ENCODE assay signal across 28 cellular contexts in the genomic region with DNA sequence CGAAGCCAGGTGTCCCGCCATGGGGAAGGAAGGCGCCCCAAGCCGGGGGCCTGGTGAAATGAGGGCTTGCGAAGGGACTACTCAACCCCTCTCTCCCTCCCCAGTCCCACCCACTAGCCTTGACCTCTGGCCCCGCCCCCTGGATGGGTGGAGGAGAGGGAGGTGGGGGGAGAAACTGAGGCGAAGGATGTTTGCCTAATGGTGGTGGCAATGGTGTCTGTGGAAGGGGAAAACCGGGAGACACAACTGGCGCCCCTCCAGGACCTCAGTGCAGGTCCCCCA. TPM values are rescaled to one million over a fixed set of nuclear protein-coding genes. Genes with fewer than 3 reads are reported as not detected.
DNase-seq lines count a peak whose midpoint lies in the region; ATAC-seq and TF ChIP-seq lines count a peak whose summit lies in the region.
"Had no signal": no experiment of that assay in that cellular context is flagged by ENCODE, and none has a peak within 500 bp of the region (broad histone marks: within the 10 kb centered on the region; RNA-seq: fewer than 3 reads in every experiment).

A gene (minus strand): TSS at position 83 of the 282 bp plus-strand sequence. CDS start 62 bp downstream, at position 21.

- peak within 1 kb of the TSS; percentile 53 for H3K4me2 ChIP-seq in mesendoderm (ENCODE audit: low read length)

- TF ChIP-seq CTCF in endothelial cell (IDR thresholded peaks at IDR 0.05; ENCODE audit: unreplicated experiment): no peak

- no peaks in the 10 kb centered on the region for H3K4me1 Mint-ChIP-seq in activated naive CD4-positive, alpha-beta T cell treated with anti-CD3 and anti-CD28 coated beads, Interleukin-2, amount 10 ng/mL, durations not matched to agents 7 days and 5 days
- peaks cover 4% of the 10 kb centered on the region for H3K4me1 Mint-ChIP-seq in endothelial cell (ENCODE audit: unreplicated experiment)

- peaks cover under 1% of the 10 kb centered on the region for H3K36me3 ChIP-seq in mesendoderm (ENCODE audit: control insufficient read depth, insufficient read depth, low read length)
- H3K36me3 ChIP-seq: tibial artery had no signal

- no peak within 1 kb of the TSS for H2BK15ac ChIP-seq in mesendoderm (replicated peaks; ENCODE audit: low read depth)

- peak within 1 kb of the TSS; percentile 86 for H3K27ac ChIP-seq in mesendoderm (ENCODE audit: low read depth, low read length)
- H3K27ac ChIP-seq: body of pancreas, tibial artery had no signal

- H3K79me1 ChIP-seq in mesendoderm (ENCODE audit: low read length): no peaks in the 10 kb centered on the region

- H3K9me3 Mint-ChIP-seq in activated naive CD4-positive, alpha-beta T cell treated with anti-CD3 and anti-CD28 coated beads, Interleukin-2, amount 50 U/mL, for 72 hours: no peaks in the 10 kb centered on the region
- H3K9me3 Mint-ChIP-seq in activated naive CD4-positive, alpha-beta T cell treated with anti-CD3 and anti-CD28 coated beads, Interleukin-2, amount 10 ng/mL, durations not matched to agents 7 days and 5 days: no peaks in the 10 kb centered on the region
- no peaks in the 10 kb centered on the region for H3K9me3 Mint-ChIP-seq in endothelial cell (ENCODE audit: unreplicated experiment)
- H3K9me3 Mint-ChIP-seq: activated B cell treated with CpG ODN at 0.5 μM for 24 hours; activated CD4-positive, alpha-beta memory T cell treated with anti-CD3 and anti-CD28 coated beads for 36 hours; activated naive CD8-positive, alpha-beta T cell treated with anti-CD3 and anti-CD28 coated beads, Interleukin-2, amount 50 U/mL, for 24 hours; IgD-negative memory B cell; stimulated activated naive CD8-positive, alpha-beta T cell treated with anti-CD3 and anti-CD28 coated beads, Interleukin-15, amount 100 ng/mL, for 72 hours; T-helper 2 cell treated with Interferon-gamma antibody and Interleukin-4, amounts not matched to agents 5 μg/mL and 100 μg/mL, for 36 hours had no signal

- H3K27ac Mint-ChIP-seq in activated naive CD4-positive, alpha-beta T cell treated with anti-CD3 and anti-CD28 coated beads, Interleukin-2, amount 50 U/mL, for 72 hours: peak within 1 kb of the TSS; percentile 15 to 29
- H3K27ac Mint-ChIP-seq in activated naive CD4-positive, alpha-beta T cell treated with anti-CD3 and anti-CD28 coated beads, Interleukin-2, amount 10 ng/mL, durations not matched to agents 7 days and 5 days: no peak within 1 kb of the TSS
- no peak within 1 kb of the TSS for H3K27ac Mint-ChIP-seq in endothelial cell (ENCODE audit: unreplicated experiment)
- H3K27ac Mint-ChIP-seq: activated B cell treated with CpG ODN at 0.5 μM for 24 hours; activated CD4-positive, alpha-beta memory T cell treated with anti-CD3 and anti-CD28 coated beads for 36 hours; activated naive CD8-positive, alpha-beta T cell treated with anti-CD3 and anti-CD28 coated beads, Interleukin-2, amount 50 U/mL, for 24 hours; T-helper 2 cell treated with Interferon-gamma antibody and Interleukin-4, amounts not matched to agents 5 μg/mL and 100 μg/mL, for 36 hours had no signal

- H3K4me1 ChIP-seq in mesendoderm (ENCODE audit: control insufficient read depth, low read depth, low read length): peaks cover 14% of the 10 kb centered on the region
- H3K4me1 ChIP-seq: tibial artery had no signal

- no peak for ATAC-seq in activated naive CD4-positive, alpha-beta T cell treated with anti-CD3 and anti-CD28 coated beads, Interleukin-2, amount 50 U/mL, for 72 hours
- ATAC-seq in HG02678 (IDR thresholded peaks at IDR 0.05; ENCODE audit: unreplicated experiment) (no peak), HG02840 (IDR thresholded peaks at IDR 0.05; ENCODE audit: low FRiP score, unreplicated experiment) (no peak), GM21737 (IDR thresholded peaks at IDR 0.05; ENCODE audit: unreplicated experiment) (no peak)
- ATAC-seq: activated naive CD8-positive, alpha-beta T cell treated with anti-CD3 and anti-CD28 coated beads, Interleukin-2, amount 50 U/mL, for 24 hours; body of pancreas; stimulated activated naive CD8-positive, alpha-beta T cell treated with anti-CD3 and anti-CD28 coated beads, Interleukin-15, amount 100 ng/mL, for 72 hours had no signal

- H3K23ac ChIP-seq in mesendoderm (ENCODE audit: low read length): no peak within 1 kb of the TSS

- peak within 1 kb of the TSS; percentile 98 for H2BK120ac ChIP-seq in mesendoderm (ENCODE audit: low read depth, low read length)

- DNase-seq in activated naive CD4-positive, alpha-beta T cell treated with anti-CD3 and anti-CD28 coated beads, Interleukin-2, amount 50 U/mL, for 72 hours (ENCODE audit: low spot score in 2 of 2): no peak
- DNase-seq in activated naive CD4-positive, alpha-beta T cell treated with anti-CD3 and anti-CD28 coated beads, Interleukin-2, amount 10 ng/mL, durations not matched to agents 7 days and 5 days: no peak
- DNase-seq in endothelial cell (ENCODE audit: low spot score): no peak
- DNase-seq in mesendoderm: peak; percentile 68
- no peak for DNase-seq in SIG-M5 (lab: John Stamatoyannopoulos, UW)
- DNase-seq: activated B cell treated with CpG ODN at 0.5 μM for 24 hours; activated CD4-positive, alpha-beta memory T cell treated with anti-CD3 and anti-CD28 coated beads for 36 hours; activated CD8-positive, alpha-beta memory T cell treated with anti-CD3 and anti-CD28 coated beads, Interleukin-2, amount 50 U/mL, for 48 hours; activated effector memory CD4-positive, alpha-beta T cell treated with Interleukin-2 at 50 U/mL for 16 hours; activated naive CD8-positive, alpha-beta T cell treated with anti-CD3 and anti-CD28 coated beads, Interleukin-2, amount 50 U/mL, for 24 hours; AML-193; body of pancreas; cerebellar nuclear complex; HCEC 1CT; head of caudate nucleus; NCI-H1092 treated with DMSO at 0.1 percent for 48 hours; NCI-H1930; NCI-H526 treated with DMSO at 0.1 percent for 48 hours; stimulated activated naive CD8-positive, alpha-beta T cell treated with anti-CD3 and anti-CD28 coated beads, Interleukin-15, amount 100 ng/mL, for 72 hours; tibial artery had no signal

- H2BK5ac ChIP-seq in mesendoderm (ENCODE audit: low read length): peak within 1 kb of the TSS; percentile 49

- peak within 1 kb of the TSS; percentile 91 for H3K18ac ChIP-seq in mesendoderm (ENCODE audit: low read length)

- CTCF ChIA-PET in activated naive CD4-positive, alpha-beta T cell treated with anti-CD3 and anti-CD28 coated beads, Interleukin-2, amount 10 ng/mL, durations not matched to agents 7 days and 5 days (lab: Charles Lee): no interaction called here

- H3K27me3 Mint-ChIP-seq in activated naive CD4-positive, alpha-beta T cell treated with anti-CD3 and anti-CD28 coated beads, Interleukin-2, amount 10 ng/mL, durations not matched to agents 7 days and 5 days: no peaks in the 10 kb centered on the region
- H3K27me3 Mint-ChIP-seq in endothelial cell (ENCODE audit: unreplicated experiment): peaks cover 7% of the 10 kb centered on the region
- H3K27me3 Mint-ChIP-seq: activated B cell treated with CpG ODN at 0.5 μM for 24 hours; activated CD4-positive, alpha-beta memory T cell treated with anti-CD3 and anti-CD28 coated beads for 36 hours; activated naive CD8-positive, alpha-beta T cell treated with anti-CD3 and anti-CD28 coated beads, Interleukin-2, amount 50 U/mL, for 24 hours; IgD-negative memory B cell; stimulated activated naive CD8-positive, alpha-beta T cell treated with anti-CD3 and anti-CD28 coated beads, Interleukin-15, amount 100 ng/mL, for 72 hours had no signal

- H3K9ac ChIP-seq in mesendoderm (ENCODE audit: low read length): peak within 1 kb of the TSS; percentile 72

- H3K56ac ChIP-seq in mesendoderm (ENCODE audit: low read length): peak within 1 kb of the TSS; percentile 82

- peak within 1 kb of the TSS; percentile 49 for H3K4me3 ChIP-seq in mesendoderm (ENCODE audit: low read length)
- H3K4me3 ChIP-seq: body of pancreas, tibial artery had no signal

- no peaks in the 10 kb centered on the region for H3K36me3 Mint-ChIP-seq in activated naive CD4-positive, alpha-beta T cell treated with anti-CD3 and anti-CD28 coated beads, Interleukin-2, amount 50 U/mL, for 72 hours
- H3K36me3 Mint-ChIP-seq in activated naive CD4-positive, alpha-beta T cell treated with anti-CD3 and anti-CD28 coated beads, Interleukin-2, amount 10 ng/mL, durations not matched to agents 7 days and 5 days: peaks cover 2% of the 10 kb centered on the region
- peaks cover 4% of the 10 kb centered on the region for H3K36me3 Mint-ChIP-seq in endothelial cell (ENCODE audit: low read depth, unreplicated experiment)
- H3K36me3 Mint-ChIP-seq: activated CD4-positive, alpha-beta memory T cell treated with anti-CD3 and anti-CD28 coated beads for 36 hours; IgD-negative memory B cell had no signal

- no peak within 1 kb of the TSS for H4K8ac ChIP-seq in mesendoderm (ENCODE audit: low read depth, low read length)

- H2AK5ac ChIP-seq in mesendoderm (ENCODE audit: low read length): peak within 1 kb of the TSS; percentile 1

- H3K27me3 ChIP-seq in mesendoderm (ENCODE audit: insufficient read depth, low read length, poor library complexity): no peaks in the 10 kb centered on the region
- H3K27me3 ChIP-seq: body of pancreas, tibial artery had no signal

- no peak within 1 kb of the TSS for H4K5ac ChIP-seq in mesendoderm (ENCODE audit: low read length)

- no CpG with 5 or more reads among the region's 9 CpGs for WGBS in mesendoderm (ENCODE audit: extremely low coverage, insufficient coverage, low lambda C conversion rate)

- H3K4me3 Mint-ChIP-seq in activated naive CD4-positive, alpha-beta T cell treated with anti-CD3 and anti-CD28 coated beads, Interleukin-2, amount 10 ng/mL, durations not matched to agents 7 days and 5 days: no peak within 1 kb of the TSS
- no peak within 1 kb of the TSS for H3K4me3 Mint-ChIP-seq in endothelial cell (ENCODE audit: unreplicated experiment)
- H3K4me3 Mint-ChIP-seq: activated B cell treated with CpG ODN at 0.5 μM for 24 hours; activated CD4-positive, alpha-beta memory T cell treated with anti-CD3 and anti-CD28 coated beads for 36 hours; activated naive CD8-positive, alpha-beta T cell treated with anti-CD3 and anti-CD28 coated beads, Interleukin-2, amount 50 U/mL, for 24 hours; IgD-negative memory B cell; stimulated activated naive CD8-positive, alpha-beta T cell treated with anti-CD3 and anti-CD28 coated beads, Interleukin-15, amount 100 ng/mL, for 72 hours; T-helper 2 cell treated with Interferon-gamma antibody and Interleukin-4, amounts not matched to agents 5 μg/mL and 100 μg/mL, for 36 hours had no signal

- H3K4ac ChIP-seq in mesendoderm (ENCODE audit: low read depth, low read length): peak within 1 kb of the TSS; percentile 77

- H3K79me2 ChIP-seq in mesendoderm (ENCODE audit: control insufficient read depth, insufficient read depth, low read length): peaks cover 45% of the 10 kb centered on the region

RNA-seq across cellular contexts. Expression of the gene that starts here (rescaled TPM):
- total RNA-seq in activated naive CD4-positive, alpha-beta T cell treated with anti-CD3 and anti-CD28 coated beads, Interleukin-2, amount 50 U/mL, for 72 hours: under 1 TPM in 1 of 2 donors, not detected in 1; 0.59 TPM
- total RNA-seq in endothelial cell (ENCODE audit: unreplicated experiment): 88.7 TPM
- 2,778 TPM for polyA plus RNA-seq in mesendoderm (2013, experiment 1 of 2)
- 2,807 TPM for polyA plus RNA-seq in mesendoderm (2013, experiment 2 of 2)
- total RNA-seq: A172, posterior vena cava had no signal
- polyA plus RNA-seq: neural cell had no signal

Comparison
In these comparisons a context has a peak if more than half of its experiments do, and no peak if none do; other contexts are left out.
1. RNA of the gene that starts here (total RNA-seq): 88.7 TPM in endothelial cell (single experiment); 0.59 TPM in activated naive CD4-positive, alpha-beta T cell treated with anti-CD3 and anti-CD28 coated beads, Interleukin-2, amount 50 U/mL, for 72 hours; every median in the first group is over 10 times any median in the second.
2. H3K27ac Mint-ChIP-seq: peak in activated naive CD4-positive, alpha-beta T cell treated with anti-CD3 and anti-CD28 coated beads, Interleukin-2, amount 50 U/mL, for 72 hours (2 of 2); none in activated naive CD4-positive, alpha-beta T cell treated with anti-CD3 and anti-CD28 coated beads, Interleukin-2, amount 10 ng/mL, durations not matched to agents 7 days and 5 days (single experiment) and endothelial cell (single experiment).